In genomic region chr2:120985997-120986651, GRCh38 we compare ENCODE assay signal across 30 cellular contexts.
"Had no signal": no experiment of that assay in that cellular context is flagged by ENCODE, and none has a peak within 500 bp of the region (broad histone marks: within the 10 kb centered on the region; RNA-seq: fewer than 3 reads in every experiment).

No MANE protein-coding gene starts in this region.

- H3K27ac Mint-ChIP-seq: activated CD4-positive, alpha-beta memory T cell treated with anti-CD3 and anti-CD28 coated beads for 36 hours; activated CD4-positive, alpha-beta T cell treated with anti-CD3 and anti-CD28 coated beads, Interleukin-2, amount 10 ng/mL, durations not matched to agents 24 days and 14 days; activated naive CD4-positive, alpha-beta T cell treated with anti-CD3 and anti-CD28 coated beads, Interleukin-2, amount 50 U/mL, for 72 hours; activated T-helper 1 cell treated with anti-CD3 and anti-CD28 coated beads, Interleukin-12 subunit alpha, Interleukin-12 subunit beta, Interleukin-2, Interleukin-4 antibody, amounts not matched to agents 30 ng/mL and 10 ng/mL and 1 ng/mL, durations not matched to agents 14 hours and 24 hours and 36 hours; mesothelial cell of epicardium; naive B cell; stimulated activated memory B cell treated with anti-CD40 and anti-IgM and Interleukin-4, amounts not matched to agents 10 μg/mL and 1 μg/mL and 100 μg/mL, for 72 hours; stimulated activated naive CD8-positive, alpha-beta T cell treated with anti-CD3 and anti-CD28 coated beads, Interleukin-15, amount 100 ng/mL, for 72 hours; T-helper 1 cell treated with Interleukin-12 subunit alpha and Interleukin-12 subunit beta and Interleukin-4 antibody, amounts not matched to agents 30 μg/mL and 1 μg/mL, for 36 hours had no signal

- H3K36me3 ChIP-seq: breast epithelium, colonic mucosa, right lobe of liver had no signal

- H3K4me1 Mint-ChIP-seq: activated CD4-positive, alpha-beta T cell treated with anti-CD3 and anti-CD28 coated beads, Interleukin-2, amount 10 ng/mL, durations not matched to agents 24 days and 14 days; central memory CD8-positive, alpha-beta T cell; mesothelial cell of epicardium; naive B cell; neural crest cell; stimulated activated memory B cell treated with anti-CD40 and anti-IgM and Interleukin-4, amounts not matched to agents 10 μg/mL and 1 μg/mL and 100 μg/mL, for 72 hours; stimulated activated naive CD8-positive, alpha-beta T cell treated with anti-CD3 and anti-CD28 coated beads, Interleukin-15, amount 100 ng/mL, for 72 hours had no signal

- H3K4me3 ChIP-seq: breast epithelium, colonic mucosa, esophagus squamous epithelium, right lobe of liver, tibial nerve had no signal

- ATAC-seq: activated naive CD4-positive, alpha-beta T cell treated with anti-CD3 and anti-CD28 coated beads, Interleukin-2, amount 50 U/mL, for 72 hours; left ventricle myocardium superior; right lobe of liver; stimulated activated memory B cell treated with anti-CD40 and anti-IgM and Interleukin-4, amounts not matched to agents 10 μg/mL and 1 μg/mL and 100 μg/mL, for 72 hours; stimulated activated naive CD8-positive, alpha-beta T cell treated with anti-CD3 and anti-CD28 coated beads, Interleukin-15, amount 100 ng/mL, for 72 hours had no signal

- H3K4me3 Mint-ChIP-seq: activated CD4-positive, alpha-beta memory T cell treated with anti-CD3 and anti-CD28 coated beads for 36 hours; activated CD4-positive, alpha-beta T cell treated with anti-CD3 and anti-CD28 coated beads, Interleukin-2, amount 10 ng/mL, durations not matched to agents 24 days and 14 days; activated T-helper 1 cell treated with anti-CD3 and anti-CD28 coated beads, Interleukin-12 subunit alpha, Interleukin-12 subunit beta, Interleukin-2, Interleukin-4 antibody, amounts not matched to agents 30 ng/mL and 10 ng/mL and 1 ng/mL, durations not matched to agents 14 hours and 24 hours and 36 hours; central memory CD8-positive, alpha-beta T cell; mesothelial cell of epicardium; neural crest cell; stimulated activated memory B cell treated with anti-CD40 and anti-IgM and Interleukin-4, amounts not matched to agents 10 μg/mL and 1 μg/mL and 100 μg/mL, for 72 hours; stimulated activated naive CD8-positive, alpha-beta T cell treated with anti-CD3 and anti-CD28 coated beads, Interleukin-15, amount 100 ng/mL, for 72 hours; T-helper 1 cell treated with Interleukin-12 subunit alpha and Interleukin-12 subunit beta and Interleukin-4 antibody, amounts not matched to agents 30 μg/mL and 1 μg/mL, for 36 hours had no signal

- H3K36me3 Mint-ChIP-seq: activated CD4-positive, alpha-beta memory T cell treated with anti-CD3 and anti-CD28 coated beads for 36 hours; activated naive CD4-positive, alpha-beta T cell treated with anti-CD3 and anti-CD28 coated beads, Interleukin-2, amount 50 U/mL, for 72 hours; naive B cell; stimulated activated memory B cell treated with anti-CD40 and anti-IgM and Interleukin-4, amounts not matched to agents 10 μg/mL and 1 μg/mL and 100 μg/mL, for 72 hours had no signal

- H3K27me3 Mint-ChIP-seq: activated CD4-positive, alpha-beta memory T cell treated with anti-CD3 and anti-CD28 coated beads for 36 hours; activated CD4-positive, alpha-beta T cell treated with anti-CD3 and anti-CD28 coated beads, Interleukin-2, amount 10 ng/mL, durations not matched to agents 24 days and 14 days; naive B cell had no signal

- H3K27me3 ChIP-seq: breast epithelium, colonic mucosa, esophagus squamous epithelium, right lobe of liver, tibial nerve had no signal

- H3K9me3 ChIP-seq: breast epithelium, colonic mucosa, esophagus squamous epithelium, right lobe of liver, tibial nerve had no signal

- H3K27ac ChIP-seq: colonic mucosa, epithelial cell of prostate, esophagus squamous epithelium, right lobe of liver, tibial nerve had no signal

- DNase-seq: activated CD4-positive, alpha-beta memory T cell treated with anti-CD3 and anti-CD28 coated beads for 36 hours; activated CD4-positive, alpha-beta T cell treated with anti-CD3 and anti-CD28 coated beads, Interleukin-2, amount 10 ng/mL, durations not matched to agents 24 days and 14 days; activated CD4-positive, CD25-positive, alpha-beta regulatory T cell treated with anti-CD3 and anti-CD28 coated beads, Interleukin-2, amount 50 U/mL, for 72 hours; activated CD8-positive, alpha-beta memory T cell treated with anti-CD3 and anti-CD28 coated beads, Interleukin-2, amount 50 U/mL, for 4 hours; activated naive CD4-positive, alpha-beta T cell; activated T-cell treated with anti-CD3 and anti-CD28 coated beads, Interleukin-2, amount 50 U/mL, for 1 hour; colonic mucosa; effector CD8-positive, alpha-beta T cell; esophagus squamous epithelium; foreskin melanocyte; left ventricle myocardium superior; mammary epithelial cell; naive B cell; small intestine; stimulated activated CD4-positive, alpha-beta T cell treated with anti-CD3 and anti-CD28 coated beads, Interleukin-1b, Interleukin-23, amount 100 ng/mL, for 48 hours; stimulated activated CD4-positive, alpha-beta T cell treated with anti-CD3 and anti-CD28 coated beads, Interleukin-4, amount 100 ng/mL, for 4 hours; stimulated activated CD8-positive, alpha-beta memory T cell treated with anti-CD3 and anti-CD28 coated beads, Interleukin-4, amount 100 ng/mL, for 48 hours; stimulated activated naive CD8-positive, alpha-beta T cell treated with anti-CD3 and anti-CD28 coated beads, Interleukin-15, amount 100 ng/mL, for 72 hours; SW 1271 had no signal

- H3K4me1 ChIP-seq: breast epithelium, colonic mucosa, right lobe of liver, tibial nerve had no signal

- H3K9me3 Mint-ChIP-seq: activated CD4-positive, alpha-beta memory T cell treated with anti-CD3 and anti-CD28 coated beads for 36 hours; activated CD4-positive, alpha-beta T cell treated with anti-CD3 and anti-CD28 coated beads, Interleukin-2, amount 10 ng/mL, durations not matched to agents 24 days and 14 days; activated naive CD4-positive, alpha-beta T cell treated with anti-CD3 and anti-CD28 coated beads, Interleukin-2, amount 50 U/mL, for 72 hours; activated T-helper 1 cell treated with anti-CD3 and anti-CD28 coated beads, Interleukin-12 subunit alpha, Interleukin-12 subunit beta, Interleukin-2, Interleukin-4 antibody, amounts not matched to agents 30 ng/mL and 10 ng/mL and 1 ng/mL, durations not matched to agents 14 hours and 24 hours and 36 hours; central memory CD8-positive, alpha-beta T cell; mesothelial cell of epicardium; neural crest cell; stimulated activated naive CD8-positive, alpha-beta T cell treated with anti-CD3 and anti-CD28 coated beads, Interleukin-15, amount 100 ng/mL, for 72 hours; T-helper 1 cell treated with Interleukin-12 subunit alpha and Interleukin-12 subunit beta and Interleukin-4 antibody, amounts not matched to agents 30 μg/mL and 1 μg/mL, for 36 hours had no signal
